ENCODE assay signal across 27 cellular contexts in genomic region chr1:43683560-43683959, GRCh38. TPM values are rescaled to one million over a fixed set of nuclear protein-coding genes. Genes with fewer than 3 reads are reported as not detected.
A peak's percentile ranks its signal among the peaks of the same experiment; 100 is the strongest.
DNase-seq lines count a peak whose midpoint lies in the region; ATAC-seq, FAIRE-seq and TF ChIP-seq lines count a peak whose summit lies in the region.
"Had no signal": no experiment of that assay in that cellular context is flagged by ENCODE, and none has a peak within 500 bp of the region (broad histone marks: within the 10 kb centered on the region; RNA-seq: fewer than 3 reads in every experiment).

No MANE protein-coding gene starts in this region.

- intact Hi-C loops in MCF 10A (cut with micrococcal nuclease) (no loop called here), breast epithelium (cut with DNase I; ENCODE audit: low total_unique reads) (no loop called here)

- DNase-seq in MCF 10A (ENCODE audit: unreplicated experiment) (no peak), breast epithelium (ENCODE audit: low spot score in 2 of 2) (no peak), astrocyte (ENCODE audit: low read depth) (no peak), neural crest cell (ENCODE audit: low read depth, low spot score) (no peak), GOT3 (lab: John Stamatoyannopoulos, UW) (no peak), kidney tubule cell (ENCODE audit: low spot score) (no peak), endothelial cell (ENCODE audit: low spot score) (no peak)
- no peak for DNase-seq in CD4-positive, CD25-positive, alpha-beta regulatory T cell
- DNase-seq: 8988T; ACHN; AML-193; BE2C; Calu3; CD4-positive, alpha-beta memory T cell; COR-L47; DMS53; DMS79 treated with DMSO at 0.1 percent for 48 hours; GF-D8; HFFc6 had no signal

- FAIRE-seq in astrocyte (lab: Jason Lieb, UNC) = no peak
- FAIRE-seq: A549, GM12891, GM18507, H54 had no signal

- no peak for ATAC-seq in CD4-positive, CD25-positive, alpha-beta regulatory T cell (ENCODE audit: low read depth in 2 of 2)
- ATAC-seq: A549, GM23338 had no signal

- BruUV-seq in MCF 10A (replicated peaks; lab: Mats Ljungman, UMichigan) = no TSS peak

- no peak overlapping the region for H3K4me2 ChIP-seq in astrocyte (ENCODE audit: low read length)
- H3K4me2 ChIP-seq: A549; BLaER1 treated with 17β-estradiol and CSF1 and Interleukin-3, amounts not matched to agents 10 nM and 100 nM; GM23338 had no signal

- POLR2A ChIA-PET in MCF 10A (lab: Yijun Ruan, JAX) = interaction anchor here (1.1 to 1.3 kb wide), 2 partner anchors 15 to 34 kb away, joined by 3 read pairs; partner anchors contain the start of gene KDM4A

- H3K4me3 Mint-ChIP-seq in MCF 10A (ENCODE audit: unreplicated experiment) = no peak overlapping the region
- no peak overlapping the region for H3K4me3 Mint-ChIP-seq in CD4-positive, CD25-positive, alpha-beta regulatory T cell
- no peak overlapping the region for H3K4me3 Mint-ChIP-seq in astrocyte (ENCODE audit: unreplicated experiment)
- H3K4me3 Mint-ChIP-seq in neural crest cell = no peak overlapping the region
- H3K4me3 Mint-ChIP-seq in endothelial cell (ENCODE audit: unreplicated experiment) = no peak overlapping the region
- H3K4me3 Mint-ChIP-seq: CD14-positive monocyte; CD4-positive, alpha-beta memory T cell; GM23338; HFFc6 had no signal

- H4K20me1 ChIP-seq in astrocyte (ENCODE audit: insufficient read depth, low read length) = peaks cover 73% of the 10 kb centered on the region

- CTCF ChIA-PET in MCF 10A (lab: Yijun Ruan, JAX) = no interaction called here

- H3K9me3 ChIP-seq in breast epithelium = no peaks in the 10 kb centered on the region
- no peaks in the 10 kb centered on the region for H3K9me3 ChIP-seq in CD4-positive, CD25-positive, alpha-beta regulatory T cell (ENCODE audit: control insufficient read depth in 2 of 2, low read length in 2 of 2)
- no peaks in the 10 kb centered on the region for H3K9me3 ChIP-seq in astrocyte (ENCODE audit: insufficient read depth, low read depth, low read length)
- H3K9me3 ChIP-seq: A549; BE2C; BLaER1 treated with 17β-estradiol and CSF1 and Interleukin-3, amounts not matched to agents 10 nM and 100 nM; HAP-1 had no signal

- H3K36me3 Mint-ChIP-seq in MCF 10A (ENCODE audit: insufficient read depth, unreplicated experiment) (peaks cover 77% of the 10 kb centered on the region), astrocyte (ENCODE audit: low read depth, unreplicated experiment) (peaks cover 39% of the 10 kb centered on the region), neural crest cell (ENCODE audit: low read depth) (peaks cover 20% of the 10 kb centered on the region), endothelial cell (ENCODE audit: low read depth, unreplicated experiment) (peaks cover 48% of the 10 kb centered on the region)
- H3K36me3 Mint-ChIP-seq in CD4-positive, CD25-positive, alpha-beta regulatory T cell = peaks cover 56% of the 10 kb centered on the region

- H3K27me3 ChIP-seq in breast epithelium (no peaks in the 10 kb centered on the region), astrocyte (ENCODE audit: insufficient read depth, low read length) (no peaks in the 10 kb centered on the region)
- H3K27me3 ChIP-seq in CD4-positive, CD25-positive, alpha-beta regulatory T cell (ENCODE audit: control insufficient read depth, insufficient read depth, low read length) = no peaks in the 10 kb centered on the region
- H3K27me3 ChIP-seq: BE2C; BLaER1 treated with 17β-estradiol and CSF1 and Interleukin-3, amounts not matched to agents 10 nM and 100 nM had no signal

- H3K4me3 ChIP-seq in breast epithelium = no peak overlapping the region
- no peak overlapping the region for H3K4me3 ChIP-seq in CD4-positive, CD25-positive, alpha-beta regulatory T cell (ENCODE audit: low read depth, low read length)
- H3K4me3 ChIP-seq in astrocyte (ENCODE audit: insufficient read depth, low read depth, low read length) = no peak overlapping the region
- H3K4me3 ChIP-seq: A549; BLaER1 treated with 17β-estradiol and CSF1 and Interleukin-3, amounts not matched to agents 10 nM and 100 nM; GM23338; HAP-1 had no signal

- peaks cover 17% of the 10 kb centered on the region for H3K36me3 ChIP-seq in breast epithelium
- H3K36me3 ChIP-seq in CD4-positive, CD25-positive, alpha-beta regulatory T cell (ENCODE audit: control insufficient read depth, insufficient read depth, low read length) = peaks cover 80% of the 10 kb centered on the region
- peaks cover 51% of the 10 kb centered on the region for H3K36me3 ChIP-seq in astrocyte (ENCODE audit: insufficient read depth, low read length)
- H3K36me3 ChIP-seq: BE2C had no signal

- H3K4me1 Mint-ChIP-seq in MCF 10A (ENCODE audit: insufficient read depth, unreplicated experiment) = no peaks in the 10 kb centered on the region
- H3K4me1 Mint-ChIP-seq in CD4-positive, CD25-positive, alpha-beta regulatory T cell = peaks cover 0 to 5% (median 0%) of the 10 kb centered on the region in 4 donors
- peaks cover 9% of the 10 kb centered on the region for H3K4me1 Mint-ChIP-seq in astrocyte (ENCODE audit: low read depth, unreplicated experiment)
- no peaks in the 10 kb centered on the region for H3K4me1 Mint-ChIP-seq in neural crest cell
- no peaks in the 10 kb centered on the region for H3K4me1 Mint-ChIP-seq in endothelial cell (ENCODE audit: unreplicated experiment)
- H3K4me1 Mint-ChIP-seq: GM23338 had no signal

- H3K27ac ChIP-seq in breast epithelium (no peak overlapping the region), astrocyte (ENCODE audit: low read depth, low read length) (no peak overlapping the region)
- H3K27ac ChIP-seq in CD4-positive, CD25-positive, alpha-beta regulatory T cell (ENCODE audit: insufficient read depth, low read length, poor library complexity, severe bottlenecking) = no peak overlapping the region
- H3K27ac ChIP-seq: A549; BLaER1 treated with 17β-estradiol and CSF1 and Interleukin-3, amounts not matched to agents 10 nM and 100 nM had no signal

- H3K4me1 ChIP-seq in breast epithelium = no peaks in the 10 kb centered on the region
- H3K4me1 ChIP-seq in CD4-positive, CD25-positive, alpha-beta regulatory T cell (ENCODE audit: control insufficient read depth, insufficient read depth, low read length, poor library complexity, severe bottlenecking) = no peaks in the 10 kb centered on the region
- H3K4me1 ChIP-seq in astrocyte (ENCODE audit: insufficient read depth, low read length) = peaks cover 13% of the 10 kb centered on the region
- H3K4me1 ChIP-seq: A549, BE2C, HAP-1 had no signal

- no peak overlapping the region for H2AFZ ChIP-seq in astrocyte (ENCODE audit: low read depth, low read length)
- H2AFZ ChIP-seq: GM23338 had no signal

- no peak for TF ChIP-seq POLR2A in breast epithelium (IDR thresholded peaks at IDR 0.05)

- H3K9me3 Mint-ChIP-seq in MCF 10A (ENCODE audit: unreplicated experiment) (no peaks in the 10 kb centered on the region), astrocyte (ENCODE audit: unreplicated experiment) (no peaks in the 10 kb centered on the region), neural crest cell (no peaks in the 10 kb centered on the region), endothelial cell (ENCODE audit: unreplicated experiment) (no peaks in the 10 kb centered on the region)
- H3K9me3 Mint-ChIP-seq in CD4-positive, CD25-positive, alpha-beta regulatory T cell = no peaks in the 10 kb centered on the region
- H3K9me3 Mint-ChIP-seq: CD14-positive monocyte; CD4-positive, alpha-beta memory T cell; GM23338; HFFc6 had no signal

- H3K27me3 Mint-ChIP-seq in MCF 10A (ENCODE audit: insufficient read depth, unreplicated experiment) (no peaks in the 10 kb centered on the region), astrocyte (ENCODE audit: low read depth, unreplicated experiment) (no peaks in the 10 kb centered on the region), neural crest cell (ENCODE audit: low read depth) (no peaks in the 10 kb centered on the region), endothelial cell (ENCODE audit: unreplicated experiment) (peaks cover 2% of the 10 kb centered on the region)
- no peaks in the 10 kb centered on the region for H3K27me3 Mint-ChIP-seq in CD4-positive, CD25-positive, alpha-beta regulatory T cell
- H3K27me3 Mint-ChIP-seq: CD4-positive, alpha-beta memory T cell had no signal

- H3K79me2 ChIP-seq in astrocyte (ENCODE audit: insufficient read depth, low read length) = peaks cover 19% of the 10 kb centered on the region

- no peak overlapping the region for H3K9ac ChIP-seq in astrocyte (ENCODE audit: low read length)
- H3K9ac ChIP-seq: BLaER1 treated with 17β-estradiol and CSF1 and Interleukin-3, amounts not matched to agents 10 nM and 100 nM had no signal

- no peak for TF ChIP-seq CTCF in MCF 10A (IDR thresholded peaks at IDR 0.05; ENCODE audit: unreplicated experiment)
- no peak for TF ChIP-seq CTCF in breast epithelium (IDR thresholded peaks at IDR 0.05)
- no peak for TF ChIP-seq CTCF in astrocyte (IDR thresholded peaks at IDR 0.05; ENCODE audit: insufficient read depth, low read depth, low read length)
- TF ChIP-seq CTCF in neural crest cell (conservative IDR thresholded peaks at IDR 0.05) = no peak
- TF ChIP-seq CTCF in endothelial cell (IDR thresholded peaks at IDR 0.05; ENCODE audit: unreplicated experiment) = no peak

- H3K27ac Mint-ChIP-seq in MCF 10A (ENCODE audit: low read depth, unreplicated experiment) (peak overlapping the region; percentile 16), astrocyte (ENCODE audit: unreplicated experiment) (peak overlapping the region; percentile 18), neural crest cell (ENCODE audit: unreplicated experiment) (peak overlapping the region; percentile 28), endothelial cell (ENCODE audit: unreplicated experiment) (no peak overlapping the region)
- H3K27ac Mint-ChIP-seq in CD4-positive, CD25-positive, alpha-beta regulatory T cell = peak overlapping the region in 2 of 3 donors; percentile 35 to 42
- H3K27ac Mint-ChIP-seq: GM23338, HFFc6 had no signal

RNA-seq across cellular contexts. Expression of gene ST3GAL3, which starts 23.8 kb away (rescaled TPM):
- 22.4 and 24.2 TPM in 2 replicates for total RNA-seq in MCF 10A (2022)
- 10 to 100 TPM; 14.0 to 23.0 (median 19.7) TPM for total RNA-seq in breast epithelium
- 25.0 TPM for total RNA-seq in CD4-positive, CD25-positive, alpha-beta regulatory T cell
- 1 to 10 TPM; 5.7 to 9.6 (median 8.3) TPM for polyA plus RNA-seq in CD4-positive, CD25-positive, alpha-beta regulatory T cell
- total RNA-seq in astrocyte = 11.4 and 13.9 TPM in 2 replicates
- 34.8 and 37.4 TPM in 2 replicates for total RNA-seq in neural crest cell
- total RNA-seq in endothelial cell (ENCODE audit: unreplicated experiment) = 14.9 TPM

RNA-seq across cellular contexts. Expression of gene KDM4A, which starts 33.6 kb away (rescaled TPM):
- total RNA-seq in MCF 10A (2022) (42.5 and 48.1 TPM in 2 replicates), breast epithelium (10 to 100 TPM; 28.6 to 46.1 (median 35.1) TPM), astrocyte (93.5 and 97.5 TPM in 2 replicates), neural crest cell (69.4 and 70.4 TPM in 2 replicates), endothelial cell (ENCODE audit: unreplicated experiment) (62.5 TPM)
- total RNA-seq in CD4-positive, CD25-positive, alpha-beta regulatory T cell = 48.4 TPM
- 10 to 100 TPM in 2 of 4 donors, 1 to 10 TPM in 2; 8.0 to 10.6 (median 9.9) TPM for polyA plus RNA-seq in CD4-positive, CD25-positive, alpha-beta regulatory T cell
